15 cellular contexts compared by ENCODE assay signal in the genomic region with DNA sequence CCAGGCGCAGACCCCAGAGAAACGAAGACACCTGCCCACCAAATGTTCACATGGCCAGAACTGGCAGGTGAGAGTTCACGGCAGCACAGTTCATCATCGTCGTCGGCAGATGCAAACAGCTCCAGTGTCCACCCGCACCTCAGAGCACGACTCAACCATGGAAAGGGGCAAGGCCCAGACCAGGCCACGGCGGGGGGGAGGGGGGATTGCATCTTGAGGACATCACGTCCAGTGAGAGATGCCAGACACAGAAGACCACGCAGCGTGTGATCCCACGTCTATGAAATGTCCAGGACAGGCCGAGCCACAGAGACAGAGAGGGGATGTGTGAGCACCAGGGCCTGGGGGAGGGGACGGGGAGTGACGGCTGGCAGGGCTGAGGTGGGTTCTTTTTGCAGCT. TPM values are rescaled to one million over a fixed set of nuclear protein-coding genes. Genes with fewer than 3 reads are reported as not detected.
DNase-seq lines count a peak whose midpoint lies in the region; ATAC-seq lines count a peak whose summit lies in the region.
"Had no signal": no experiment of that assay in that cellular context is flagged by ENCODE, and none has a peak within 500 bp of the region (broad histone marks: within the 10 kb centered on the region; RNA-seq: fewer than 3 reads in every experiment).

No MANE protein-coding gene starts in this region.

- no peaks in the 10 kb centered on the region for H3K27me3 ChIP-seq in CD8-positive, alpha-beta memory T cell (ENCODE audit: insufficient read depth, low read length, poor library complexity, severe bottlenecking)
- H3K27me3 ChIP-seq: esophagus muscularis mucosa had no signal

- H3K36me3 Mint-ChIP-seq in CD8-positive, alpha-beta memory T cell, result peaks cover 0 to 66% (median 2%) of the 10 kb centered on the region in 3 donors
- peaks cover 80% of the 10 kb centered on the region for H3K36me3 Mint-ChIP-seq in effector memory CD8-positive, alpha-beta T cell (ENCODE audit: insufficient read depth)

- DNase-seq in CD8-positive, alpha-beta memory T cell, result no peak
- DNase-seq in effector memory CD8-positive, alpha-beta T cell, result no peak
- no peak for DNase-seq in MV-4-11 (lab: John Stamatoyannopoulos, UW)
- DNase-seq: activated gamma-delta T cell; cerebellar nuclear complex; EL; MM.1S; NCI-H226; stimulated activated CD4-positive, alpha-beta T cell treated with anti-CD3 and anti-CD28 coated beads, Interleukin-1b, Interleukin-23, amount 100 ng/mL, for 48 hours; stimulated activated naive CD4-positive, alpha-beta T cell had no signal

- no peak overlapping the region for H3K4me3 ChIP-seq in CD8-positive, alpha-beta memory T cell (ENCODE audit: low read length)
- H3K4me3 ChIP-seq: esophagus muscularis mucosa, lung had no signal

- peaks cover 54% of the 10 kb centered on the region for H3K4me1 ChIP-seq in CD8-positive, alpha-beta memory T cell (ENCODE audit: insufficient read depth, low read length)

- no peak for ATAC-seq in effector memory CD8-positive, alpha-beta T cell (replicated peaks)
- no peak for ATAC-seq in HG02623 (IDR thresholded peaks at IDR 0.05; ENCODE audit: unreplicated experiment)

- H3K4me3 Mint-ChIP-seq in CD8-positive, alpha-beta memory T cell, result peak overlapping the region in 6 of 7 donors; percentile 29 to 81 (median 44)
- peak overlapping the region; percentile 58 to 68 for H3K4me3 Mint-ChIP-seq in effector memory CD8-positive, alpha-beta T cell

- no peaks in the 10 kb centered on the region for H3K9me3 ChIP-seq in CD8-positive, alpha-beta memory T cell (ENCODE audit: low read length)
- H3K9me3 ChIP-seq: esophagus muscularis mucosa had no signal

- no peak overlapping the region for H3K27ac ChIP-seq in CD8-positive, alpha-beta memory T cell (ENCODE audit: low read depth, low read length)
- H3K27ac ChIP-seq: esophagus muscularis mucosa had no signal

- no peaks in the 10 kb centered on the region for H3K27me3 Mint-ChIP-seq in CD8-positive, alpha-beta memory T cell
- no peaks in the 10 kb centered on the region for H3K27me3 Mint-ChIP-seq in effector memory CD8-positive, alpha-beta T cell

- H3K27ac Mint-ChIP-seq in CD8-positive, alpha-beta memory T cell, result peak overlapping the region; percentile 39 to 96 (median 84)
- H3K27ac Mint-ChIP-seq in effector memory CD8-positive, alpha-beta T cell, result peak overlapping the region; percentile 92 to 100

- peaks cover 13% of the 10 kb centered on the region for H3K36me3 ChIP-seq in CD8-positive, alpha-beta memory T cell (ENCODE audit: insufficient read depth, low read length)

- CTCF ChIA-PET in CD8-positive, alpha-beta memory T cell (lab: Charles Lee), result interaction anchor here (0.9 to 1.5 kb wide), 3 partner anchors 14 to 24 kb away, joined by 3 to 4 read pairs (median 3); no protein-coding TSS in a partner anchor

- POLR2A ChIA-PET in CD8-positive, alpha-beta memory T cell (lab: Charles Lee), result no interaction called here

- H3K9me3 Mint-ChIP-seq in CD8-positive, alpha-beta memory T cell, result no peaks in the 10 kb centered on the region
- no peaks in the 10 kb centered on the region for H3K9me3 Mint-ChIP-seq in effector memory CD8-positive, alpha-beta T cell

- peaks cover 41 to 73% (median 41%) of the 10 kb centered on the region in 3 donors for H3K4me1 Mint-ChIP-seq in CD8-positive, alpha-beta memory T cell
- peaks cover 44 to 54% of the 10 kb centered on the region in 2 donors for H3K4me1 Mint-ChIP-seq in effector memory CD8-positive, alpha-beta T cell (ENCODE audit: low read depth in 2 of 2)

RNA-seq across cellular contexts. Expression of a gene that starts 7.3 kb away (rescaled TPM):
- 10 to 100 TPM; 89.6 to 95.5 TPM for total RNA-seq in CD8-positive, alpha-beta memory T cell
- 100.0 TPM for polyA plus RNA-seq in CD8-positive, alpha-beta memory T cell

RNA-seq across cellular contexts. Expression of a gene that starts 16.0 kb away (rescaled TPM):
- total RNA-seq in CD8-positive, alpha-beta memory T cell, result under 1 TPM; 0.20 to 0.22 TPM
- polyA plus RNA-seq in CD8-positive, alpha-beta memory T cell, result not detected

RNA-seq across cellular contexts. Expression of a gene that starts 20.5 kb away (rescaled TPM):
- total RNA-seq in CD8-positive, alpha-beta memory T cell, result 1 to 10 TPM; 7.7 to 8.0 TPM
- polyA plus RNA-seq in CD8-positive, alpha-beta memory T cell, result 0.81 TPM

RNA-seq across cellular contexts. Expression of a gene that starts 22.4 kb away (rescaled TPM):
- total RNA-seq in CD8-positive, alpha-beta memory T cell, result 10 to 100 TPM; 75.2 to 77.3 TPM
- polyA plus RNA-seq in CD8-positive, alpha-beta memory T cell, result 58.8 TPM

RNA-seq across cellular contexts. Expression of a gene that starts 39.6 kb away (rescaled TPM):
- total RNA-seq in CD8-positive, alpha-beta memory T cell, result not detected
- polyA plus RNA-seq in CD8-positive, alpha-beta memory T cell, result not detected
- total RNA-seq: OCI-LY7, posterior vena cava had no signal
